In genomic region chr6:56803594-56803993, GRCh38 we compare ENCODE assay signal across 1 cellular context.
TF ChIP-seq lines count a peak whose summit lies in the region.

No MANE protein-coding gene starts in this region.

TF ChIP-seq in IMR-90, 13 proteins besides CTCF, POLR2A, EP300 and RAD21 (continued from another document):
- TF ChIP-seq NFE2L2 (IDR thresholded peaks at IDR 0.05; ENCODE audit: low read depth, low read length) (no peak), ELK1 (IDR thresholded peaks at IDR 0.05; ENCODE audit: borderline replicate concordance, low read depth, low read length) (no peak), MAFK (IDR thresholded peaks at IDR 0.05; ENCODE audit: low read depth, low read length) (no peak), CEBPB (IDR thresholded peaks at IDR 0.05; ENCODE audit: low read depth, low read length) (no peak), CHD1 (IDR thresholded peaks at IDR 0.05; ENCODE audit: low read depth, low read length) (no peak), RFX5 (IDR thresholded peaks at IDR 0.05; ENCODE audit: low read depth, low read length) (no peak), MXI1 (IDR thresholded peaks at IDR 0.05; ENCODE audit: borderline replicate concordance, low read depth, low read length) (no peak), RCOR1 (IDR thresholded peaks at IDR 0.05; ENCODE audit: insufficient replicate concordance, low read length) (no peak), BHLHE40 (IDR thresholded peaks at IDR 0.05; ENCODE audit: low read depth, low read length) (no peak), USF2 (IDR thresholded peaks at IDR 0.05; ENCODE audit: low read depth, low read length) (no peak), FOS (IDR thresholded peaks at IDR 0.05; ENCODE audit: low read depth, low read length) (no peak), MAZ (IDR thresholded peaks at IDR 0.05; ENCODE audit: borderline replicate concordance, low read depth, low read length) (no peak)
TF ChIP-seq in IMR-90: peak in this region for 0.
